Comparison of ENCODE assay signal across 22 cellular contexts in the genomic region with DNA sequence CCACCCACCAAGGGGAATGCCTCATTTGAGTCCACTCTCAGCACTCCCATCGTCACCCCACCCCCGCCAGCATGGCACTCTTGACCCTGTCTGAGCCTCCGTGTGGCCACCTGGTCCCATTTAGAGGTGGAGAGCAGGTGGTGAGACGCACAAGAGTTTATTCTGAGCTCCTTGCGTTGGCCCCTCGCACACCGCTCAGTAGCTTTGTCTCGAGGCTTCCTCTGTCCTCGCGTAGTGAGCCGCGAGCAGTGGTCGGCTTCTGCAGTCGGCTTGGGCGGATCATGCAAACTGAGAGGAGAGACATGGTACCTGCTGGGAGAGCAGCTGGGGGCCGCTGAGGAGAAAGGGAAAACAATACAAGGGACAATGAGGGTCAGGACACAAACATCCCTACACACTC. TPM values are rescaled to one million over a fixed set of nuclear protein-coding genes. Genes with fewer than 3 reads are reported as not detected.
DNase-seq lines count a peak whose midpoint lies in the region; ATAC-seq, FAIRE-seq and TF ChIP-seq lines count a peak whose summit lies in the region.
"Had no signal": no experiment of that assay in that cellular context is flagged by ENCODE, and none has a peak within 500 bp of the region (broad histone marks: within the 10 kb centered on the region; RNA-seq: fewer than 3 reads in every experiment).

No MANE protein-coding gene starts in this region.

- H3K4me1 Mint-ChIP-seq in H9: peaks cover 14 to 20% of the 10 kb centered on the region in 2 experiments
- no peaks in the 10 kb centered on the region for H3K4me1 Mint-ChIP-seq in CD4-positive, alpha-beta memory T cell
- H3K4me1 Mint-ChIP-seq: activated CD4-positive, alpha-beta T cell treated with anti-CD3 and anti-CD28 coated beads, Interleukin-2, amount 10 ng/mL, durations not matched to agents 7 days and 5 days; CD8-positive, alpha-beta memory T cell; stimulated activated effector memory CD8-positive, alpha-beta T cell treated with anti-CD3 and anti-CD28 coated beads, Interleukin-12 subunit alpha, Interleukin-12 subunit beta, amount 100 ng/mL, for 72 hours had no signal

- H3K23ac ChIP-seq in H9 (ENCODE audit: insufficient read length, low read depth, low read length) (no peak overlapping the region), neuronal stem cell (ENCODE audit: low read depth, low read length, poor library complexity) (no peak overlapping the region)

- TF ChIP-seq POLR2A in K562 (conservative IDR thresholded peaks at IDR 0.05): no peak

- H2BK120ac ChIP-seq in H9 (ENCODE audit: low read depth, low read length, poor library complexity, severe bottlenecking) (no peak overlapping the region), neuronal stem cell (ENCODE audit: low read depth, low read length) (no peak overlapping the region)

- H2BK20ac ChIP-seq in H9 (ENCODE audit: low read depth, low read length, poor library complexity, severe bottlenecking): no peak overlapping the region

- ATAC-seq in K562 (no peak), HG03280 (IDR thresholded peaks at IDR 0.05; ENCODE audit: unreplicated experiment) (no peak)
- ATAC-seq: esophagus mucosa; stimulated activated effector memory CD8-positive, alpha-beta T cell treated with anti-CD3 and anti-CD28 coated beads, Interleukin-12 subunit alpha, Interleukin-12 subunit beta, amount 100 ng/mL, for 72 hours had no signal

- peaks cover 0 to 7% (median 0%) of the 10 kb centered on the region in 3 experiments; a peak in 3 of 7 replicates for H3K36me3 Mint-ChIP-seq in H9 (ENCODE audit: insufficient read depth in 1 of 3, low read depth in 3 of 3)
- H3K36me3 Mint-ChIP-seq in CD4-positive, alpha-beta memory T cell: no peaks in the 10 kb centered on the region
- H3K36me3 Mint-ChIP-seq: CD8-positive, alpha-beta memory T cell; stimulated activated effector memory CD8-positive, alpha-beta T cell treated with anti-CD3 and anti-CD28 coated beads, Interleukin-12 subunit alpha, Interleukin-12 subunit beta, amount 100 ng/mL, for 72 hours had no signal

- H2AFZ ChIP-seq in H9 (ENCODE audit: low read length) (no peak overlapping the region), K562 (ENCODE audit: low read depth, low read length) (peak overlapping the region; percentile 59; the same call in 1 of the 2 replicates), neuronal stem cell (ENCODE audit: low read length) (peak overlapping the region; percentile 58)

- intact Hi-C loops in K562 (cut with micrococcal nuclease): no loop called here
- intact Hi-C loops in CD4-positive, alpha-beta memory T cell (cut with micrococcal nuclease): no loop called here

- H3T11ph ChIP-seq in H9 (ENCODE audit: low read length): no peak overlapping the region

- no peak for TF ChIP-seq RAD21 in K562 (CRISPR knock-in tag; conservative IDR thresholded peaks at IDR 0.05 in 1 of 2, IDR thresholded peaks at IDR 0.05 in 1 of 2)

- BruUV-seq in K562 (replicated peaks; lab: Mats Ljungman, UMichigan): no TSS peak

- no peaks in the 10 kb centered on the region for H3K27me3 ChIP-seq in H9 (ENCODE audit: insufficient read depth, low read length)
- H3K27me3 ChIP-seq in K562 (ENCODE audit: control insufficient read depth in 2 of 2, insufficient read depth in 2 of 2, low read length in 2 of 2): no peaks in the 10 kb centered on the region; a peak in 1 of 5 replicates
- H3K27me3 ChIP-seq in iPS-20b (ENCODE audit: insufficient read depth, low read length): no peaks in the 10 kb centered on the region
- no peaks in the 10 kb centered on the region for H3K27me3 ChIP-seq in neuronal stem cell (ENCODE audit: control insufficient read depth in 3 of 3, insufficient read depth in 3 of 3, low read depth in 1 of 3, low read length in 3 of 3)
- H3K27me3 ChIP-seq in CD4-positive, alpha-beta memory T cell (ENCODE audit: insufficient read depth, low read length): no peaks in the 10 kb centered on the region
- H3K27me3 ChIP-seq: adrenal gland, right atrium auricular region, testis had no signal

- H4K91ac ChIP-seq in H9 (ENCODE audit: insufficient read length, low read depth, low read length): peak overlapping the region; percentile 91
- H4K91ac ChIP-seq in neuronal stem cell (ENCODE audit: low read depth, low read length, poor library complexity): no peak overlapping the region

- peak overlapping the region; percentile 91 for H3K27ac ChIP-seq in H9 (ENCODE audit: insufficient read length, low read depth, low read length)
- no peak overlapping the region for H3K27ac ChIP-seq in K562 (ENCODE audit: extremely low read depth, low read depth, low read length)
- H3K27ac ChIP-seq in iPS-20b (ENCODE audit: low read length): peak overlapping the region; percentile 59
- peak overlapping the region; percentile 91 for H3K27ac ChIP-seq in neuronal stem cell (replicated peaks; ENCODE audit: low read length)
- H3K27ac ChIP-seq in CD4-positive, alpha-beta memory T cell (ENCODE audit: low read depth, low read length): no peak overlapping the region
- H3K27ac ChIP-seq: adrenal gland, KMS-11, right atrium auricular region had no signal

- no peak for TF ChIP-seq EP300 in K562 (IDR thresholded peaks at IDR 0.05; ENCODE audit: low read length)

- H3K36me3 ChIP-seq in K562 (ENCODE audit: control insufficient read depth, insufficient read depth, low read length): no peaks in the 10 kb centered on the region
- no peaks in the 10 kb centered on the region for H3K36me3 ChIP-seq in iPS-20b (ENCODE audit: insufficient read depth, low read depth, low read length)
- no peaks in the 10 kb centered on the region for H3K36me3 ChIP-seq in neuronal stem cell (replicated peaks in 1 of 2; ENCODE audit: control insufficient read depth in 2 of 2, insufficient read depth in 2 of 2, low read length in 2 of 2)
- no peaks in the 10 kb centered on the region for H3K36me3 ChIP-seq in CD4-positive, alpha-beta memory T cell (ENCODE audit: insufficient read depth, low read length)
- H3K36me3 ChIP-seq: adrenal gland, right atrium auricular region had no signal

- peak overlapping the region; percentile 71 for H4K8ac ChIP-seq in H9 (replicated peaks; ENCODE audit: insufficient read length, low read depth, low read length)
- H4K8ac ChIP-seq in neuronal stem cell (ENCODE audit: low read depth, low read length): no peak overlapping the region

- DNase-seq in H9: peak; percentile 71
- no peak for DNase-seq in K562 (ENCODE audit: extremely low read depth in 1 of 4, low spot score in 3 of 4)
- DNase-seq in neuronal stem cell (ENCODE audit: low spot score): peak; percentile 24
- DNase-seq in COR-L47 (lab: John Stamatoyannopoulos, UW): no peak
- no peak for DNase-seq in CD4-positive, alpha-beta memory T cell
- DNase-seq in activated CD4-positive, alpha-beta T cell treated with anti-CD3 and anti-CD28 coated beads for 1 hour: no peak
- DNase-seq: activated CD4-positive, alpha-beta T cell treated with anti-CD3 and anti-CD28 coated beads, Interleukin-2, amount 10 ng/mL, durations not matched to agents 7 days and 5 days; activated CD8-positive, alpha-beta memory T cell treated with anti-CD3 and anti-CD28 coated beads, Interleukin-2, amount 50 U/mL, for 4 hours; activated gamma-delta T cell; CD8-positive, alpha-beta memory T cell; DMS79; NCI-H2081; SW 1271 had no signal

- TF ChIP-seq CTCF in H9 (conservative IDR thresholded peaks at IDR 0.05): no peak
- TF ChIP-seq CTCF in K562 (IDR thresholded peaks at IDR 0.05 in 2 of 3, conservative IDR thresholded peaks at IDR 0.05 in 1 of 3; ENCODE audit: insufficient read depth in 2 of 3, low read depth in 1 of 3, low read length in 3 of 3): no peak

- no peaks in the 10 kb centered on the region for H3K79me1 ChIP-seq in H9 (ENCODE audit: insufficient read depth, low read depth, low read length, poor library complexity, severe bottlenecking)
- no peaks in the 10 kb centered on the region for H3K79me1 ChIP-seq in neuronal stem cell (ENCODE audit: low read depth, low read length)

- H3K9me3 ChIP-seq in H9 (ENCODE audit: control insufficient read depth, low read depth, low read length) (no peaks in the 10 kb centered on the region), K562 (replicated peaks; ENCODE audit: control insufficient read depth, insufficient read depth, low read depth, low read length) (no peaks in the 10 kb centered on the region), iPS-20b (ENCODE audit: insufficient read depth, low read depth, low read length) (no peaks in the 10 kb centered on the region), neuronal stem cell (replicated peaks in 1 of 2; ENCODE audit: control insufficient read depth in 2 of 2, insufficient read depth in 1 of 2, low read depth in 1 of 2, low read length in 2 of 2) (no peaks in the 10 kb centered on the region)
- no peaks in the 10 kb centered on the region for H3K9me3 ChIP-seq in CD4-positive, alpha-beta memory T cell (ENCODE audit: control insufficient read depth in 1 of 2, low read length in 2 of 2)
- H3K9me3 ChIP-seq: adrenal gland, right atrium auricular region, testis had no signal

- peaks cover 2% of the 10 kb centered on the region for H3K27me3 Mint-ChIP-seq in H9 (ENCODE audit: low read depth)
- no peaks in the 10 kb centered on the region for H3K27me3 Mint-ChIP-seq in CD4-positive, alpha-beta memory T cell
- H3K27me3 Mint-ChIP-seq: activated CD4-positive, alpha-beta T cell treated with anti-CD3 and anti-CD28 coated beads, Interleukin-2, amount 10 ng/mL, durations not matched to agents 7 days and 5 days had no signal

- H3K9me3 Mint-ChIP-seq in H9: peaks cover 39 to 52% of the 10 kb centered on the region in 2 experiments
- no peaks in the 10 kb centered on the region for H3K9me3 Mint-ChIP-seq in CD4-positive, alpha-beta memory T cell
- H3K9me3 Mint-ChIP-seq: activated CD4-positive, alpha-beta T cell treated with anti-CD3 and anti-CD28 coated beads, Interleukin-2, amount 10 ng/mL, durations not matched to agents 7 days and 5 days; CD8-positive, alpha-beta memory T cell; stimulated activated effector memory CD8-positive, alpha-beta T cell treated with anti-CD3 and anti-CD28 coated beads, Interleukin-12 subunit alpha, Interleukin-12 subunit beta, amount 100 ng/mL, for 72 hours had no signal

- peak overlapping the region; percentile 45 to 66 for H3K4me3 Mint-ChIP-seq in H9
- no peak overlapping the region for H3K4me3 Mint-ChIP-seq in CD4-positive, alpha-beta memory T cell
- H3K4me3 Mint-ChIP-seq: activated CD4-positive, alpha-beta T cell treated with anti-CD3 and anti-CD28 coated beads, Interleukin-2, amount 10 ng/mL, durations not matched to agents 7 days and 5 days; CD8-positive, alpha-beta memory T cell; stimulated activated effector memory CD8-positive, alpha-beta T cell treated with anti-CD3 and anti-CD28 coated beads, Interleukin-12 subunit alpha, Interleukin-12 subunit beta, amount 100 ng/mL, for 72 hours had no signal

- peak overlapping the region; percentile 10 for H2AK5ac ChIP-seq in H9 (ENCODE audit: insufficient read length, low read length)
- H2AK5ac ChIP-seq in neuronal stem cell (ENCODE audit: low read depth, low read length): no peak overlapping the region

- H3K4me1 ChIP-seq in H9 (ENCODE audit: insufficient read depth, low read length) (peaks cover 5% of the 10 kb centered on the region; the same call in 1 of the 2 replicates), K562 (replicated peaks in 1 of 2; ENCODE audit: control insufficient read depth in 2 of 2, insufficient read depth in 2 of 2, low read length in 2 of 2) (no peaks in the 10 kb centered on the region), iPS-20b (ENCODE audit: insufficient read depth, low read length) (peaks cover 4% of the 10 kb centered on the region; the same call in 1 of the 2 replicates), neuronal stem cell (ENCODE audit: control insufficient read depth in 2 of 2, insufficient read depth in 1 of 2, low read depth in 1 of 2, low read length in 2 of 2) (peaks cover 2 to 12% of the 10 kb centered on the region in 2 donors)
- H3K4me1 ChIP-seq in CD4-positive, alpha-beta memory T cell (ENCODE audit: insufficient read depth, low read length): no peaks in the 10 kb centered on the region
- H3K4me1 ChIP-seq: adrenal gland, right atrium auricular region, testis had no signal

- H3K27ac Mint-ChIP-seq in H9: peak overlapping the region; percentile 97 to 99 (median 98)
- peak overlapping the region in 1 of 7 donors; percentile 4 for H3K27ac Mint-ChIP-seq in CD4-positive, alpha-beta memory T cell
- H3K27ac Mint-ChIP-seq: activated CD4-positive, alpha-beta T cell treated with anti-CD3 and anti-CD28 coated beads, Interleukin-2, amount 10 ng/mL, durations not matched to agents 7 days and 5 days; CD8-positive, alpha-beta memory T cell; stimulated activated effector memory CD8-positive, alpha-beta T cell treated with anti-CD3 and anti-CD28 coated beads, Interleukin-12 subunit alpha, Interleukin-12 subunit beta, amount 100 ng/mL, for 72 hours had no signal

- CTCF ChIA-PET in K562 (lab: Yijun Ruan, JAX; ENCODE audit: low intra/inter-chr PET ratio): no interaction called here
- CTCF ChIA-PET in CD4-positive, alpha-beta memory T cell (lab: Charles Lee; ENCODE audit: partially characterized antibody): no interaction called here

- in situ Hi-C loops in K562 (cut with MboI): no loop called here

- no CpG with 5 or more reads among the region's 16 CpGs for WGBS in H9 (ENCODE audit: extremely low coverage, insufficient read length, low lambda C conversion rate)
- WGBS in K562 (ENCODE audit: insufficient coverage, low coverage, missing lambda C conversion rate): 42% methylated on average over 9 of the region's 16 CpGs
- no CpG with 5 or more reads among the region's 16 CpGs for WGBS in neuronal stem cell (ENCODE audit: extremely low coverage in 2 of 2, insufficient read length in 2 of 2, insufficient replicate concordance in 1 of 2), 2 donors

- H2BK12ac ChIP-seq in H9 (ENCODE audit: insufficient read length, low read depth, low read length) (peak overlapping the region; percentile 65), neuronal stem cell (ENCODE audit: low read length) (no peak overlapping the region)

- H2BK5ac ChIP-seq in H9 (ENCODE audit: insufficient read length, low read length): peak overlapping the region; percentile 44
- H2BK5ac ChIP-seq in neuronal stem cell (ENCODE audit: low read length): peak overlapping the region; percentile 53

- H3K4ac ChIP-seq in H9 (ENCODE audit: low read depth, low read length) (no peak overlapping the region), neuronal stem cell (ENCODE audit: low read length) (no peak overlapping the region)

- FAIRE-seq in K562 (lab: Jason Lieb, UNC): no peak
- FAIRE-seq: islet of Langerhans had no signal

- peak overlapping the region; percentile 51 for H3K4me2 ChIP-seq in H9 (ENCODE audit: insufficient read depth, insufficient read length, low read length)
- H3K4me2 ChIP-seq in K562 (ENCODE audit: insufficient read depth, low read length): no peak overlapping the region
- H3K4me2 ChIP-seq in neuronal stem cell (ENCODE audit: insufficient read depth, low read length, poor library complexity, severe bottlenecking): no peak overlapping the region
- H3K4me2 ChIP-seq: KMS-11 had no signal

- H3K9ac ChIP-seq in H9 (ENCODE audit: extremely low read depth, insufficient read length, low read length) (peak overlapping the region; percentile 50), K562 (ENCODE audit: insufficient read depth in 1 of 2, low read depth in 2 of 2, low read length in 2 of 2) (no peak overlapping the region), iPS-20b (ENCODE audit: low read depth, low read length) (peak overlapping the region; percentile 76; the same call in 1 of the 2 replicates), neuronal stem cell (ENCODE audit: low read depth, low read length, poor library complexity) (no peak overlapping the region)
- H3K9ac ChIP-seq: KMS-11 had no signal

- no peaks in the 10 kb centered on the region for H3K9me1 ChIP-seq in K562 (ENCODE audit: control insufficient read depth, insufficient read depth, low read length)

- H3K18ac ChIP-seq in H9 (ENCODE audit: insufficient read length, low read depth, low read length) (peak overlapping the region; percentile 79), neuronal stem cell (ENCODE audit: low read length) (peak overlapping the region; percentile 77)

- H3K56ac ChIP-seq in H9 (ENCODE audit: insufficient read length, low read depth, low read length): no peak overlapping the region

- H4K20me1 ChIP-seq in H9 (ENCODE audit: control insufficient read depth, insufficient read depth, insufficient read length) (no peaks in the 10 kb centered on the region), K562 (replicated peaks; ENCODE audit: control insufficient read depth, insufficient read depth, low read length) (no peaks in the 10 kb centered on the region)

- no peaks in the 10 kb centered on the region for H3K79me2 ChIP-seq in H9 (ENCODE audit: insufficient read depth, low read length)
- no peaks in the 10 kb centered on the region for H3K79me2 ChIP-seq in K562 (ENCODE audit: control insufficient read depth, insufficient read depth, low read length)

- H3K23me2 ChIP-seq in H9 (ENCODE audit: insufficient read length, low read depth, low read length, poor library complexity, severe bottlenecking): no peaks in the 10 kb centered on the region

- peak overlapping the region; percentile 95 for H4K5ac ChIP-seq in H9 (ENCODE audit: insufficient read length, low read depth, low read length)

- POLR2A ChIA-PET in K562 (lab: Yijun Ruan, JAX): interaction anchor here (0.5 kb wide), 1 partner anchor 824 kb away, joined by 4 read pairs; no protein-coding TSS in a partner anchor
- POLR2A ChIA-PET in CD4-positive, alpha-beta memory T cell (lab: Charles Lee; ENCODE audit: partially characterized antibody): no interaction called here

- no peak overlapping the region for H2BK15ac ChIP-seq in H9 (ENCODE audit: low read depth, low read length)
- H2BK15ac ChIP-seq in neuronal stem cell (ENCODE audit: low read length): peak overlapping the region; percentile 55

- peak overlapping the region; percentile 91 for H3K14ac ChIP-seq in H9 (ENCODE audit: insufficient read depth, low read length)
- no peak overlapping the region for H3K14ac ChIP-seq in neuronal stem cell (ENCODE audit: low read length)

- H3K4me3 ChIP-seq in K562 (no peak overlapping the region), iPS-20b (ENCODE audit: low read length) (peak overlapping the region; percentile 52), neuronal stem cell (ENCODE audit: low read length in 2 of 2) (peak overlapping the region in 1 of 2 donors; percentile 38)
- H3K4me3 ChIP-seq in CD4-positive, alpha-beta memory T cell (ENCODE audit: low read length in 2 of 2): no peak overlapping the region
- H3K4me3 ChIP-seq: adrenal gland, right atrium auricular region, testis had no signal

RNA-seq across cellular contexts. Expression of a gene that starts 48.4 kb away (rescaled TPM):
- total RNA-seq in H9 (2021): 0.81 TPM in 2 replicates
- not detected in 2 replicates for total RNA-seq in K562 (2011; cell fraction: chromatin; rRNA removed; ENCODE audit: low replicate concordance)
- total RNA-seq in K562 (2011; cell fraction: nucleolus; rRNA removed): not detected in 2 replicates
- not detected in 2 replicates for total RNA-seq in K562 (2011; cell fraction: nucleoplasm; rRNA removed)
- total RNA-seq in K562 (2014; rRNA removed): not detected in 2 replicates
- total RNA-seq in K562 (2014; rRNA removed; fragmentation: Illumina TruSeq; extraction: Trizol): not detected in 2 replicates
- not detected in 2 replicates for total RNA-seq in K562 (2015; rRNA removed; fragmentation: Illumina TruSeq; extraction: Trizol)
- not detected in 2 replicates for total RNA-seq in K562 (2021)
- polyA plus RNA-seq in K562 (2011; rRNA removed): not detected in 2 replicates
- polyA plus RNA-seq in K562 (2011; cell fraction: cytosol; rRNA removed): not detected in 2 replicates
- polyA plus RNA-seq in K562 (2011; cell fraction: nucleus; rRNA removed): not detected in 2 replicates
- not detected in 2 replicates for polyA plus RNA-seq in K562 (2012)
- polyA plus RNA-seq in K562 (2014; fragmentation: Illumina TruSeq; extraction: Trizol): not detected in 2 replicates
- under 1 TPM in 1 of 2 experiments, not detected in 1; 0.03 TPM for polyA plus RNA-seq in K562 (2014; fragmentation: Nextera tagmentation; extraction: Ambion mirVana)
- polyA plus RNA-seq in K562 (2014; rRNA removed): not detected in 2 replicates
- polyA minus RNA-seq in K562 (2011; rRNA and poly(A)+ RNA removed): not detected in 2 replicates
- not detected in 2 replicates for polyA minus RNA-seq in K562 (2011; cell fraction: cytosol; rRNA and poly(A)+ RNA removed)
- not detected in 2 replicates for polyA minus RNA-seq in K562 (2011; cell fraction: nucleus; rRNA and poly(A)+ RNA removed)
- 0.56 TPM for polyA plus RNA-seq in neuronal stem cell (2013, experiment 1 of 2)
- polyA plus RNA-seq in neuronal stem cell (2013, experiment 2 of 2): 0.65 TPM
- under 1 TPM; 0.87 to 1.00 TPM for total RNA-seq in CD4-positive, alpha-beta memory T cell
- under 1 TPM; 0.22 to 0.97 TPM for polyA plus RNA-seq in CD4-positive, alpha-beta memory T cell
- polyA plus RNA-seq: CD8-positive, alpha-beta memory T cell had no signal

Comparison
In these comparisons a context has a peak if more than half of its experiments do, and no peak if none do; other contexts are left out.
1. DNase-seq: peak in H9 (single experiment) and neuronal stem cell (single experiment); none in K562 (0 of 4), COR-L47 (single experiment), CD4-positive, alpha-beta memory T cell (0 of 5) and activated CD4-positive, alpha-beta T cell treated with anti-CD3 and anti-CD28 coated beads for 1 hour (single experiment).
2. H3K27ac ChIP-seq: peak in H9 (single experiment), iPS-20b (single experiment) and neuronal stem cell (single experiment); none in K562 (single experiment) and CD4-positive, alpha-beta memory T cell (single experiment).
3. H3K9ac ChIP-seq: peak in H9 (single experiment) and iPS-20b (single experiment); none in K562 (0 of 2) and neuronal stem cell (single experiment).
4. H3K4me3 Mint-ChIP-seq: peak in H9 (2 of 2); none in CD4-positive, alpha-beta memory T cell (0 of 8).